ENCODE assay signal across 10 cellular contexts in genomic region chr5:132663771-132664695, GRCh38. TPM values are rescaled to one million over a fixed set of nuclear protein-coding genes. Genes with fewer than 3 reads are reported as not detected.
DNase-seq lines count a peak whose midpoint lies in the region; ATAC-seq and TF ChIP-seq lines count a peak whose summit lies in the region.
"Had no signal": no experiment of that assay in that cellular context is flagged by ENCODE, and none has a peak within 500 bp of the region (broad histone marks: within the 10 kb centered on the region; RNA-seq: fewer than 3 reads in every experiment).

No MANE protein-coding gene starts in this region.

- ATAC-seq in GM19395 (IDR thresholded peaks at IDR 0.05; ENCODE audit: unreplicated experiment) (peak; percentile 51), HG03095 (IDR thresholded peaks at IDR 0.05; ENCODE audit: unreplicated experiment) (peak; percentile 34)
- ATAC-seq in activated T-helper 17 cell treated with anti-CD3 and anti-CD28 coated beads, Interleukin-2, amount 50 U/mL, for 72 hours (replicated peaks), result peak; percentile 42

- H3K27me3 Mint-ChIP-seq in activated T-helper 17 cell treated with anti-CD3 and anti-CD28 coated beads, Interleukin-2, amount 50 U/mL, for 72 hours, result peaks cover 6% of the 10 kb centered on the region

- no peak overlapping the region for H3K4me3 ChIP-seq in GM06990 (replicated peaks; ENCODE audit: low read depth, low read length)
- H3K4me3 ChIP-seq: colonic mucosa had no signal

- no peaks in the 10 kb centered on the region for H3K36me3 ChIP-seq in GM06990 (ENCODE audit: control insufficient read depth, insufficient read depth, low read length)
- H3K36me3 ChIP-seq: colonic mucosa had no signal

- no peaks in the 10 kb centered on the region for H3K9me3 Mint-ChIP-seq in activated T-helper 17 cell treated with anti-CD3 and anti-CD28 coated beads, Interleukin-2, amount 50 U/mL, for 72 hours

- H3K4me1 Mint-ChIP-seq in activated T-helper 17 cell treated with anti-CD3 and anti-CD28 coated beads, Interleukin-2, amount 50 U/mL, for 72 hours, result peaks cover 19% of the 10 kb centered on the region

- DNase-seq in GM06990 (ENCODE audit: extremely low read depth, insufficient read length) (peak; percentile 75), nucleus accumbens (lab: John Stamatoyannopoulos, UW) (no peak), NCI-H2081 (lab: John Stamatoyannopoulos, UW) (no peak), Ammon's horn (ENCODE audit: low spot score) (no peak), NCI-H2227 (lab: John Stamatoyannopoulos, UW; ENCODE audit: unreplicated experiment) (no peak)
- DNase-seq: colonic mucosa had no signal

- no peaks in the 10 kb centered on the region for H3K27me3 ChIP-seq in GM06990 (replicated peaks; ENCODE audit: control insufficient read depth, insufficient read depth, low read length)
- H3K27me3 ChIP-seq: colonic mucosa had no signal

- peak overlapping the region; percentile 68 for H3K27ac Mint-ChIP-seq in activated T-helper 17 cell treated with anti-CD3 and anti-CD28 coated beads, Interleukin-2, amount 50 U/mL, for 72 hours

- peak overlapping the region; percentile 69 for H3K4me3 Mint-ChIP-seq in activated T-helper 17 cell treated with anti-CD3 and anti-CD28 coated beads, Interleukin-2, amount 50 U/mL, for 72 hours

- no peaks in the 10 kb centered on the region for H3K36me3 Mint-ChIP-seq in activated T-helper 17 cell treated with anti-CD3 and anti-CD28 coated beads, Interleukin-2, amount 50 U/mL, for 72 hours (ENCODE audit: low read depth)

- no peak for TF ChIP-seq CTCF in GM06990 (IDR thresholded peaks at IDR 0.05; ENCODE audit: insufficient read depth, low read length, poor library complexity, severe bottlenecking)

RNA-seq across cellular contexts. Expression of gene IL13, which starts 6.1 kb away (rescaled TPM):
- 1 to 10 TPM; 2.4 to 4.3 TPM for total RNA-seq in activated T-helper 17 cell treated with anti-CD3 and anti-CD28 coated beads, Interleukin-2, amount 50 U/mL, for 72 hours
- total RNA-seq: colonic mucosa, liver had no signal

RNA-seq across cellular contexts. Expression of gene IL4, which starts 9.8 kb away (rescaled TPM):
- total RNA-seq in activated T-helper 17 cell treated with anti-CD3 and anti-CD28 coated beads, Interleukin-2, amount 50 U/mL, for 72 hours, result not detected
- total RNA-seq: colonic mucosa, liver had no signal
